17 cellular contexts compared by ENCODE assay signal in the genomic region with DNA sequence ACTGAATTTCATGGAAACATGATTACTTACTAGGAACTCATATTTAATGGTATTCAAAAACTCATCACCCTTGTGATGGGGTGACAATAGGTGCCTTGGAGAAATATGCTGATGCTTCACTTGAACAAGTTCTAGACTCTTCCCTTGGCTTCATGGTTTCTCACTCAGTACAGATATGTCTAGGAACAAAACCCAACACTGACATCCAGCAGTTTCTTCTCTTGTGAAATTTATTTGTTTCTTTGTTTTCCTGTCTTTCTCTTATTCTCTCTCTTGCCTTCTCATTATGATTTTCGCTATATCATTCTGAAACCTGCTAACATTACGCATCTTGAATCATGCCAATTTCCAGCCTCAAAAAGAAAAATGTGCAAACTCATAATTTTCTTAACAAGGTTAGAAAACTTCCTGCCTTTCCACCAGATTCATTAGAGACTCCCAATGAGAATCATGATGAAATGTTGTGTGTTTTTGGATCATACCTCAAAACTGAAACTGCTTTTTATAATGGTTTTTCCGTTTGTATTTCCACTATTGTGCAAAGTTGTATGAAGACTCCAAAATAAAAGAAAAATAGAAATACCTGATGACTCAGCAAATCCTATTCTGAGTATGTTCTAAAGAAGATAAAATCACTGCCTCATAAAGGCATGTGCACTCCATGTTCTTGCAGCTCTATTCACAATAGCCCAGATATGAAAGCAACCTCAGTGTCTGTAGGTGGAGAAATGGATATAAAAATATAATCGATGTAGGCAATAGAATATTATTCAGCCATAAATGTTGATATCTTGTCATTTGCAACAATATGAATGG.
"Had no signal": no experiment of that assay in that cellular context is flagged by ENCODE, and none has a peak within 500 bp of the region (broad histone marks: within the 10 kb centered on the region; RNA-seq: fewer than 3 reads in every experiment).

No MANE protein-coding gene starts in this region.

- H3K4me3 ChIP-seq: adrenal gland, thyroid gland had no signal

- H3K36me3 Mint-ChIP-seq: activated naive CD4-positive, alpha-beta T cell treated with anti-CD3 and anti-CD28 coated beads, Interleukin-2, amount 10 ng/mL, durations not matched to agents 7 days and 5 days had no signal

- FAIRE-seq: astrocyte, bronchial epithelial cell, keratinocyte had no signal

- H3K4me1 ChIP-seq: adrenal gland, thyroid gland had no signal

- H3K27ac Mint-ChIP-seq: activated naive CD4-positive, alpha-beta T cell treated with anti-CD3 and anti-CD28 coated beads, Interleukin-2, amount 10 ng/mL, durations not matched to agents 7 days and 5 days had no signal

- H3K4me2 ChIP-seq: SK-N-SH had no signal

- H3K9me3 Mint-ChIP-seq: activated naive CD4-positive, alpha-beta T cell treated with anti-CD3 and anti-CD28 coated beads, Interleukin-2, amount 10 ng/mL, durations not matched to agents 7 days and 5 days had no signal

- ATAC-seq: left lobe of liver had no signal

- H3K27ac ChIP-seq: adrenal gland, thyroid gland had no signal

- H3K9me3 ChIP-seq: adrenal gland, SK-N-SH, thyroid gland had no signal

- H3K9ac ChIP-seq: SK-N-SH had no signal

- H3K36me3 ChIP-seq: adrenal gland, thyroid gland had no signal

- H3K27me3 ChIP-seq: adrenal gland, thyroid gland had no signal

- H3K4me3 Mint-ChIP-seq: activated naive CD4-positive, alpha-beta T cell treated with anti-CD3 and anti-CD28 coated beads, Interleukin-2, amount 10 ng/mL, durations not matched to agents 7 days and 5 days had no signal

- DNase-seq: activated naive CD4-positive, alpha-beta T cell treated with anti-CD3 and anti-CD28 coated beads, Interleukin-2, amount 10 ng/mL, durations not matched to agents 7 days and 5 days; adrenal gland; cerebellar nuclear complex; cortex of kidney; midbrain; occipital lobe; retina; SK-N-SH; stimulated activated CD4-positive, alpha-beta T cell treated with anti-CD3 and anti-CD28 coated beads, Interleukin-12 subunit alpha, Interleukin-12 subunit beta, amount 100 ng/mL, for 4 hours; stimulated activated CD4-positive, alpha-beta T cell treated with anti-CD3 and anti-CD28 coated beads, Interleukin-1b, Interleukin-23, amount 100 ng/mL, for 48 hours; stimulated activated CD8-positive, alpha-beta memory T cell treated with anti-CD3 and anti-CD28 coated beads, Interleukin-4, amount 100 ng/mL, for 48 hours; stimulated activated naive CD4-positive, alpha-beta T cell treated with Interleukin-2 at 50 U/mL for 16 hours; thyroid gland had no signal
